Comparison of ENCODE assay signal across 11 cellular contexts in genomic region chr12:106417926-106418910, GRCh38.
A peak's percentile ranks its signal among the peaks of the same experiment; 100 is the strongest.
DNase-seq lines count a peak whose midpoint lies in the region; ATAC-seq, FAIRE-seq and TF ChIP-seq lines count a peak whose summit lies in the region.
"Had no signal": no experiment of that assay in that cellular context is flagged by ENCODE, and none has a peak within 500 bp of the region (broad histone marks: within the 10 kb centered on the region; RNA-seq: fewer than 3 reads in every experiment).

No MANE protein-coding gene starts in this region.

- intact Hi-C loops in body of pancreas (cut with DNase I) (no loop called here), right cardiac atrium (cut with DNase I) (no loop called here), gastrocnemius medialis (cut with DNase I; ENCODE audit: low total_unique reads) (no loop called here)

- H3K27ac ChIP-seq in body of pancreas (peak overlapping the region in 3 of 4 donors; percentile 40 to 71 (median 53)), right cardiac atrium (ENCODE audit: low read length) (no peak overlapping the region), gastrocnemius medialis (no peak overlapping the region)
- H3K27ac ChIP-seq: neutrophil had no signal

- in situ Hi-C loops in gastrocnemius medialis (cut with MboI; ENCODE audit: low sequenced_read_pairs in 4 of 4): no loop called here

- H3K9me3 ChIP-seq in body of pancreas (no peaks in the 10 kb centered on the region), right cardiac atrium (ENCODE audit: control insufficient read depth, low read length) (no peaks in the 10 kb centered on the region), gastrocnemius medialis (no peaks in the 10 kb centered on the region)
- H3K9me3 ChIP-seq: neutrophil had no signal

- TF ChIP-seq CTCF in body of pancreas (IDR thresholded peaks at IDR 0.05) (no peak), gastrocnemius medialis (IDR thresholded peaks at IDR 0.05 in 4 of 5, conservative IDR thresholded peaks at IDR 0.05 in 1 of 5) (no peak)

- H3K4me3 ChIP-seq in body of pancreas: no peak overlapping the region
- H3K4me3 ChIP-seq in right cardiac atrium (ENCODE audit: low read length): no peak overlapping the region
- no peak overlapping the region for H3K4me3 ChIP-seq in gastrocnemius medialis

- ATAC-seq in body of pancreas (peak; percentile 84), right cardiac atrium (peak; percentile 47 to 65), GM18858 (IDR thresholded peaks at IDR 0.05; ENCODE audit: unreplicated experiment) (no peak), gastrocnemius medialis (no peak)

- H3K4me1 ChIP-seq in body of pancreas (peaks cover 17% of the 10 kb centered on the region), right cardiac atrium (ENCODE audit: control insufficient read depth, insufficient read depth, low read length) (peaks cover 3% of the 10 kb centered on the region), gastrocnemius medialis (no peaks in the 10 kb centered on the region)

- TF ChIP-seq POLR2A in body of pancreas (IDR thresholded peaks at IDR 0.05) (no peak), gastrocnemius medialis (IDR thresholded peaks at IDR 0.05) (no peak), GM12891 (IDR thresholded peaks at IDR 0.05; ENCODE audit: low read depth, low read length) (no peak)

- WGBS in body of pancreas, 2 donors: 61 to 77% methylated on average over 7 of the region's 7 CpGs
- 73% methylated on average over 7 of the region's 7 CpGs for whole genome bisulfite sequencing in right cardiac atrium

- peaks cover 0 to 1% of the 10 kb centered on the region in 2 donors for H3K36me3 ChIP-seq in body of pancreas (replicated peaks in 1 of 2; ENCODE audit: insufficient read depth in 1 of 2, low read depth in 2 of 2)
- no peaks in the 10 kb centered on the region for H3K36me3 ChIP-seq in gastrocnemius medialis
- H3K36me3 ChIP-seq: neutrophil had no signal

- no peaks in the 10 kb centered on the region for H3K27me3 ChIP-seq in body of pancreas
- H3K27me3 ChIP-seq in right cardiac atrium (ENCODE audit: control insufficient read depth, insufficient read depth): no peaks in the 10 kb centered on the region
- H3K27me3 ChIP-seq in gastrocnemius medialis: no peaks in the 10 kb centered on the region
- H3K27me3 ChIP-seq: neutrophil had no signal

- no peak for FAIRE-seq in urothelium cell line (lab: Jason Lieb, UNC)
- no peak for FAIRE-seq in GM12891 (lab: Jason Lieb, UNC)

- peak; percentile 86 for DNase-seq in HT1080 (ENCODE audit: low read depth)
- DNase-seq in body of pancreas: no peak
- DNase-seq in right cardiac atrium: peak in 2 of 3 donors; percentile 21 to 42
- DNase-seq in urothelium cell line (ENCODE audit: low spot score): peak; percentile 58
- DNase-seq in gastrocnemius medialis: no peak
- DNase-seq in GM12891 (ENCODE audit: insufficient read length, low spot score): no peak
- DNase-seq: activated CD4-positive, alpha-beta memory T cell treated with anti-CD3 and anti-CD28 coated beads for 36 hours; aorta; NCI-H1092 had no signal

TF ChIP-seq in GM12891, 5 proteins besides CTCF, POLR2A, EP300 and RAD21:
- no peak for TF ChIP-seq POLR2AphosphoS5 (IDR thresholded peaks at IDR 0.05; ENCODE audit: low read depth, low read length)
- TF ChIP-seq SPI1 (IDR thresholded peaks at IDR 0.05; ENCODE audit: low read depth, low read length): no peak
- TF ChIP-seq PAX5 (IDR thresholded peaks at IDR 0.05; ENCODE audit: insufficient read depth, low read length, severe bottlenecking): no peak
- TF ChIP-seq TAF1 (IDR thresholded peaks at IDR 0.05; ENCODE audit: low read depth, low read length): no peak
- TF ChIP-seq POU2F2 (IDR thresholded peaks at IDR 0.05; ENCODE audit: low read depth, low read length): no peak

Comparison
In these comparisons a context has a peak if more than half of its experiments do, and no peak if none do; other contexts are left out.
1. DNase-seq: peak in HT1080 (single experiment), right cardiac atrium (2 of 3) and urothelium cell line (single experiment); none in body of pancreas (0 of 4), gastrocnemius medialis (0 of 2) and GM12891 (single experiment).
2. ATAC-seq: peak in body of pancreas (single experiment) and right cardiac atrium (2 of 2); none in GM18858 (single experiment) and gastrocnemius medialis (0 of 2).
3. H3K27ac ChIP-seq: peak in body of pancreas (3 of 4); none in right cardiac atrium (single experiment) and gastrocnemius medialis (0 of 4).